ENCODE assay signal across 8 cellular contexts in the genomic region with DNA sequence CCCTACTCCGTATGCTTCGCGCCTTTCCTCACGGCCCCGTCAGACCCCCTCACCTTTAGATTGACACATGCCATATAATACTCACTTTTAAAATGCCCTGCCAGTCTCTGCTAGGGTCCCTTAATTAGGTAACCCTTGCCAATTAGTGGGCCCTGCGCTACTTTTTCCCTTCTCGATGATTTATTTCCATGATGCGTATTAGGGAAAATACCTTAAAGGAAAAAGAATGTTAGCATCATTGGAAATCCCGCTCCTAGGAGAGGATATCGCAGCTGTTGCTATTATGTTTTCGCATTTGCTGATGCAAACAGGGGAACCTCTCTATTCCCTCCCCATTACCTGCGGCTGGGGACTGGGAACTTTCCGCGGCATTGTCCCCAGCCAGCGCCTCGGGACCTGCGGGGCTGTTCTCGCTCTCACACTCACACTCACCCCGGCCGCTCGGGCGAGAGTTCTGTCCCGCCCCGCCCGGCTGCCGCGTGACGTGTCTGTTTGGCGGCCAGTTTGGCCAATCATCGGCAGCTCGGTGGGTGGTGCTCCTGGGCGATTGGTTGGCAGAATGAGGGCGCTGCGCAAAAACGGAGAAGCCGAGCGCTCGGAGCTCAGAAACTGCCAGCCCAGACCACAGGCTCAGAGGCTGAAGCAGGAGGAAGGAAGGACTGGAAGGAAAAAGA. TPM values are rescaled to one million over a fixed set of nuclear protein-coding genes. Genes with fewer than 3 reads are reported as not detected.
DNase-seq lines count a peak whose midpoint lies in the region; ATAC-seq, FAIRE-seq and TF ChIP-seq lines count a peak whose summit lies in the region.

A gene with protein sequence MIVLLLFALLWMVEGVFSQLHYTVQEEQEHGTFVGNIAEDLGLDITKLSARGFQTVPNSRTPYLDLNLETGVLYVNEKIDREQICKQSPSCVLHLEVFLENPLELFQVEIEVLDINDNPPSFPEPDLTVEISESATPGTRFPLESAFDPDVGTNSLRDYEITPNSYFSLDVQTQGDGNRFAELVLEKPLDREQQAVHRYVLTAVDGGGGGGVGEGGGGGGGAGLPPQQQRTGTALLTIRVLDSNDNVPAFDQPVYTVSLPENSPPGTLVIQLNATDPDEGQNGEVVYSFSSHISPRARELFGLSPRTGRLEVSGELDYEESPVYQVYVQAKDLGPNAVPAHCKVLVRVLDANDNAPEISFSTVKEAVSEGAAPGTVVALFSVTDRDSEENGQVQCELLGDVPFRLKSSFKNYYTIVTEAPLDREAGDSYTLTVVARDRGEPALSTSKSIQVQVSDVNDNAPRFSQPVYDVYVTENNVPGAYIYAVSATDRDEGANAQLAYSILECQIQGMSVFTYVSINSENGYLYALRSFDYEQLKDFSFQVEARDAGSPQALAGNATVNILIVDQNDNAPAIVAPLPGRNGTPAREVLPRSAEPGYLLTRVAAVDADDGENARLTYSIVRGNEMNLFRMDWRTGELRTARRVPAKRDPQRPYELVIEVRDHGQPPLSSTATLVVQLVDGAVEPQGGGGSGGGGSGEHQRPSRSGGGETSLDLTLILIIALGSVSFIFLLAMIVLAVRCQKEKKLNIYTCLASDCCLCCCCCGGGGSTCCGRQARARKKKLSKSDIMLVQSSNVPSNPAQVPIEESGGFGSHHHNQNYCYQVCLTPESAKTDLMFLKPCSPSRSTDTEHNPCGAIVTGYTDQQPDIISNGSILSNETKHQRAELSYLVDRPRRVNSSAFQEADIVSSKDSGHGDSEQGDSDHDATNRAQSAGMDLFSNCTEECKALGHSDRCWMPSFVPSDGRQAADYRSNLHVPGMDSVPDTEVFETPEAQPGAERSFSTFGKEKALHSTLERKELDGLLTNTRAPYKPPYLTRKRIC (plus strand): TSS at position 605 of the 674 bp plus-strand sequence. CDS start 847 bp downstream, outside the sequence.

- no peak within 1 kb of the TSS for H3K27ac ChIP-seq in SK-N-MC

- FAIRE-seq in HTR-8/SVneo (lab: Jason Lieb, UNC): peak; percentile 95

- ATAC-seq in GM19043 (IDR thresholded peaks at IDR 0.05; ENCODE audit: low read depth, unreplicated experiment): peak; percentile 65

- H3K9ac ChIP-seq in SK-N-MC (ENCODE audit: insufficient read length): peak within 1 kb of the TSS; percentile 14

- H3K36me3 ChIP-seq in SK-N-MC (ENCODE audit: insufficient read depth, low read length): no peaks in the 10 kb centered on the region

- no peak for TF ChIP-seq CTCF in AG09319 (IDR thresholded peaks at IDR 0.05; ENCODE audit: low read depth, low read length)

- peak; percentile 54 for DNase-seq in AG09319 (ENCODE audit: extremely low read depth, low read depth)
- DNase-seq in HTR-8/SVneo (ENCODE audit: insufficient read length, low spot score): peak; percentile 88
- DNase-seq in SK-N-MC (ENCODE audit: low read depth, low spot score): peak; percentile 75
- DNase-seq in dedifferentiated amniotic fluid mesenchymal stem cell (ENCODE audit: extremely low spot score): peak; percentile 97
- peak; percentile 75 for DNase-seq in kidney glomerular epithelial cell (lab: John Stamatoyannopoulos, UW)
- peak; percentile 71 for DNase-seq in smooth muscle cell of the brain vasculature (ENCODE audit: low read depth, low spot score)
- no peak for DNase-seq in HT-29 (ENCODE audit: low spot score)

- peak within 1 kb of the TSS; percentile 90 for H3K4me3 ChIP-seq in SK-N-MC

- H3K9me3 ChIP-seq in SK-N-MC (ENCODE audit: low read depth, low read length): no peaks in the 10 kb centered on the region

RNA-seq across cellular contexts. Expression of the gene that starts here (rescaled TPM):
- total RNA-seq in HT-29 (2014; rRNA removed; shearing (Covaris generic)): not detected in 2 replicates
